In genomic region chr2:200373196-200373595, GRCh38 we compare ENCODE assay signal across 12 cellular contexts.
DNase-seq lines count a peak whose midpoint lies in the region; ATAC-seq and TF ChIP-seq lines count a peak whose summit lies in the region.
"Had no signal": no experiment of that assay in that cellular context is flagged by ENCODE, and none has a peak within 500 bp of the region (broad histone marks: within the 10 kb centered on the region; RNA-seq: fewer than 3 reads in every experiment).

No MANE protein-coding gene starts in this region.

- CTCF ChIA-PET in activated naive CD4-positive, alpha-beta T cell treated with anti-CD3 and anti-CD28 coated beads, Interleukin-2, amount 10 ng/mL, durations not matched to agents 7 days and 5 days (lab: Charles Lee): interaction anchor here (1.2 to 2.1 kb wide), 4 partner anchors 35 to 110 kb away, joined by 3 to 5 read pairs (median 3); no protein-coding TSS in a partner anchor

- no peaks in the 10 kb centered on the region for H3K9me3 ChIP-seq in upper lobe of right lung
- no peaks in the 10 kb centered on the region for H3K9me3 ChIP-seq in suprapubic skin
- H3K9me3 ChIP-seq: BLaER1 had no signal

- no peaks in the 10 kb centered on the region for H3K27me3 ChIP-seq in upper lobe of right lung
- no peaks in the 10 kb centered on the region for H3K27me3 ChIP-seq in suprapubic skin
- H3K27me3 ChIP-seq: BLaER1 had no signal

- H3K36me3 Mint-ChIP-seq in activated naive CD4-positive, alpha-beta T cell treated with anti-CD3 and anti-CD28 coated beads, Interleukin-2, amount 10 ng/mL, durations not matched to agents 7 days and 5 days: no peaks in the 10 kb centered on the region
- H3K36me3 Mint-ChIP-seq in activated naive CD8-positive, alpha-beta T cell treated with anti-CD3 and anti-CD28 coated beads, Interleukin-2, amount 50 U/mL, for 24 hours (ENCODE audit: low read depth): no peaks in the 10 kb centered on the region

- no peak for TF ChIP-seq EP300 in suprapubic skin (IDR thresholded peaks at IDR 0.05)

- H3K27ac Mint-ChIP-seq in activated naive CD4-positive, alpha-beta T cell treated with anti-CD3 and anti-CD28 coated beads, Interleukin-2, amount 10 ng/mL, durations not matched to agents 7 days and 5 days: peak overlapping the region; percentile 97
- peak overlapping the region; percentile 21 for H3K27ac Mint-ChIP-seq in activated naive CD8-positive, alpha-beta T cell treated with anti-CD3 and anti-CD28 coated beads, Interleukin-2, amount 50 U/mL, for 24 hours

- peaks cover 55% of the 10 kb centered on the region for H3K4me1 Mint-ChIP-seq in activated naive CD4-positive, alpha-beta T cell treated with anti-CD3 and anti-CD28 coated beads, Interleukin-2, amount 10 ng/mL, durations not matched to agents 7 days and 5 days
- H3K4me1 Mint-ChIP-seq in activated naive CD8-positive, alpha-beta T cell treated with anti-CD3 and anti-CD28 coated beads, Interleukin-2, amount 50 U/mL, for 24 hours: peaks cover 49% of the 10 kb centered on the region

- no peak overlapping the region for H3K4me3 ChIP-seq in upper lobe of right lung
- H3K4me3 ChIP-seq in suprapubic skin: no peak overlapping the region
- H3K4me3 ChIP-seq: BLaER1 had no signal

- H3K36me3 ChIP-seq in upper lobe of right lung: no peaks in the 10 kb centered on the region
- H3K36me3 ChIP-seq in suprapubic skin: no peaks in the 10 kb centered on the region
- H3K36me3 ChIP-seq: BLaER1 had no signal

- ATAC-seq in HG03175 (IDR thresholded peaks at IDR 0.05; ENCODE audit: unreplicated experiment): peak; percentile 43
- ATAC-seq in activated naive CD8-positive, alpha-beta T cell treated with anti-CD3 and anti-CD28 coated beads, Interleukin-2, amount 50 U/mL, for 24 hours: peak; percentile 31
- ATAC-seq in upper lobe of right lung: no peak

- H3K4me1 ChIP-seq in upper lobe of right lung: peaks cover 27% of the 10 kb centered on the region
- peaks cover 31% of the 10 kb centered on the region for H3K4me1 ChIP-seq in suprapubic skin

- DNase-seq in activated naive CD4-positive, alpha-beta T cell treated with anti-CD3 and anti-CD28 coated beads, Interleukin-2, amount 10 ng/mL, durations not matched to agents 7 days and 5 days: no peak
- DNase-seq in activated naive CD4-positive, alpha-beta T cell treated with Interleukin-2 at 50 U/mL for 16 hours: no peak
- DNase-seq in activated naive CD8-positive, alpha-beta T cell treated with anti-CD3 and anti-CD28 coated beads, Interleukin-2, amount 50 U/mL, for 24 hours: no peak
- DNase-seq in upper lobe of right lung (no peak), suprapubic skin (ENCODE audit: low spot score in 2 of 2) (no peak), cardiac septum (ENCODE audit: low spot score) (no peak), NCI-H1105 (lab: John Stamatoyannopoulos, UW) (no peak)
- DNase-seq: cerebellar nuclear complex, NCI-H446, nucleus accumbens had no signal

- intact Hi-C loops in upper lobe of right lung (cut with DNase I): no loop called here
- intact Hi-C loops in cardiac septum (cut with DNase I): no loop called here

- H3K27ac ChIP-seq in upper lobe of right lung (peak overlapping the region; percentile 52), suprapubic skin (no peak overlapping the region)
- H3K27ac ChIP-seq: BLaER1 had no signal

- no peak for TF ChIP-seq POLR2A in suprapubic skin (IDR thresholded peaks at IDR 0.05)

- H3K27me3 Mint-ChIP-seq in activated naive CD4-positive, alpha-beta T cell treated with anti-CD3 and anti-CD28 coated beads, Interleukin-2, amount 10 ng/mL, durations not matched to agents 7 days and 5 days: no peaks in the 10 kb centered on the region
- no peaks in the 10 kb centered on the region for H3K27me3 Mint-ChIP-seq in activated naive CD8-positive, alpha-beta T cell treated with anti-CD3 and anti-CD28 coated beads, Interleukin-2, amount 50 U/mL, for 24 hours

- 55% methylated on average over 3 of the region's 3 CpGs for whole genome bisulfite sequencing in suprapubic skin

- H3K4me3 Mint-ChIP-seq in activated naive CD4-positive, alpha-beta T cell treated with anti-CD3 and anti-CD28 coated beads, Interleukin-2, amount 10 ng/mL, durations not matched to agents 7 days and 5 days: peak overlapping the region; percentile 81
- no peak overlapping the region for H3K4me3 Mint-ChIP-seq in activated naive CD8-positive, alpha-beta T cell treated with anti-CD3 and anti-CD28 coated beads, Interleukin-2, amount 50 U/mL, for 24 hours

- TF ChIP-seq CTCF in upper lobe of right lung (IDR thresholded peaks at IDR 0.05) (no peak), suprapubic skin (IDR thresholded peaks at IDR 0.05) (no peak)

- H3K9me3 Mint-ChIP-seq in activated naive CD4-positive, alpha-beta T cell treated with anti-CD3 and anti-CD28 coated beads, Interleukin-2, amount 10 ng/mL, durations not matched to agents 7 days and 5 days: no peaks in the 10 kb centered on the region
- no peaks in the 10 kb centered on the region for H3K9me3 Mint-ChIP-seq in activated naive CD8-positive, alpha-beta T cell treated with anti-CD3 and anti-CD28 coated beads, Interleukin-2, amount 50 U/mL, for 24 hours
